Comparison of ENCODE assay signal across 11 cellular contexts in the genomic region with DNA sequence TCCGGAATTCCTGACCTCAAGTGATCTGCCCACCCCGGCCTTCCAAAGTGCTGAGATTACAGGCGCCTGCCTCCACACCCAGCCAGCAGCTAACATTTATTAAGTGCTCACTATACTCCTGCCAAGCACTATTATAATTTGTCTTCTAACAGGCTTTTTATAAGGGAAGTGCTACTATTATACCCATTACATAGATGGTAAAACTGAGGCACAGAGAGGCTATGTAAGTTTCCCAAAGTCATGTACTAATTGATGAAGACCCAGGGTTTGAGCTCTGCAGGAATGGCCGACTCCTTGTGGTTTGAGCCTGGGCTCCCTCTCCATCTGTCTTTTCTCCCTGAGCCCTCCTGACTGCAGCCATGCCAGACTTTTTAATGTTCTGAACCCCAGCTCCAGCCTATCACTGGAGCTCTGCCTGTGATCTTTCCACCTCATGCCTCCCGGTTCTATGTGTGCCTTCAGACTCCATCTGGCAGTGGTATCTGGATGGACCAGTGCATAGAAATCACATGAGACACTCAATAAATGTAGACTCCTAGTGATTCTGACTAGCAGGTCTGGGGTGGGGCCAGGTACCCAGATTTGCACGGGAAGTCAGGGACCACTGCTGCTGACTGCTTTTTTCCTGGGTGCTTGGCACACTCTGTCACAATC.
"Had no signal": no experiment of that assay in that cellular context is flagged by ENCODE, and none has a peak within 500 bp of the region (broad histone marks: within the 10 kb centered on the region; RNA-seq: fewer than 3 reads in every experiment).

No MANE protein-coding gene starts in this region.

- ATAC-seq: activated CD8-positive, alpha-beta T cell treated with anti-CD3 and anti-CD28 coated beads, Interleukin-2, amount 10 ng/mL, durations not matched to agents 7 days and 5 days; stimulated activated effector memory CD8-positive, alpha-beta T cell treated with anti-CD3 and anti-CD28 coated beads, Interleukin-12 subunit alpha, Interleukin-12 subunit beta, amount 100 ng/mL, for 72 hours had no signal

- H3K9me3 Mint-ChIP-seq: activated T-helper 1 cell treated with anti-CD3 and anti-CD28 coated beads, Interleukin-12 subunit alpha, Interleukin-12 subunit beta, Interleukin-2, Interleukin-4 antibody, amounts not matched to agents 30 ng/mL and 10 ng/mL and 1 ng/mL, durations not matched to agents 14 hours and 24 hours and 36 hours; stimulated activated effector memory CD8-positive, alpha-beta T cell treated with anti-CD3 and anti-CD28 coated beads, Interleukin-12 subunit alpha, Interleukin-12 subunit beta, amount 100 ng/mL, for 72 hours; type B pancreatic cell had no signal

- H3K27me3 ChIP-seq: cardiac muscle cell, gastrocnemius medialis had no signal

- H3K4me3 Mint-ChIP-seq: activated CD8-positive, alpha-beta T cell treated with anti-CD3 and anti-CD28 coated beads, Interleukin-2, amount 10 ng/mL, durations not matched to agents 7 days and 5 days; activated T-helper 1 cell treated with anti-CD3 and anti-CD28 coated beads, Interleukin-12 subunit alpha, Interleukin-12 subunit beta, Interleukin-2, Interleukin-4 antibody, amounts not matched to agents 30 ng/mL and 10 ng/mL and 1 ng/mL, durations not matched to agents 14 hours and 24 hours and 36 hours; stimulated activated effector memory CD8-positive, alpha-beta T cell treated with anti-CD3 and anti-CD28 coated beads, Interleukin-12 subunit alpha, Interleukin-12 subunit beta, amount 100 ng/mL, for 72 hours; type B pancreatic cell had no signal

- H3K36me3 Mint-ChIP-seq: stimulated activated effector memory CD8-positive, alpha-beta T cell treated with anti-CD3 and anti-CD28 coated beads, Interleukin-12 subunit alpha, Interleukin-12 subunit beta, amount 100 ng/mL, for 72 hours; type B pancreatic cell had no signal

- H3K27ac Mint-ChIP-seq: activated CD8-positive, alpha-beta T cell treated with anti-CD3 and anti-CD28 coated beads, Interleukin-2, amount 10 ng/mL, durations not matched to agents 7 days and 5 days; activated T-helper 1 cell treated with anti-CD3 and anti-CD28 coated beads, Interleukin-12 subunit alpha, Interleukin-12 subunit beta, Interleukin-2, Interleukin-4 antibody, amounts not matched to agents 30 ng/mL and 10 ng/mL and 1 ng/mL, durations not matched to agents 14 hours and 24 hours and 36 hours; stimulated activated effector memory CD8-positive, alpha-beta T cell treated with anti-CD3 and anti-CD28 coated beads, Interleukin-12 subunit alpha, Interleukin-12 subunit beta, amount 100 ng/mL, for 72 hours had no signal

- H3K9me3 ChIP-seq: lower lobe of right lung had no signal

- H3K27ac ChIP-seq: cardiac muscle cell, gastrocnemius medialis, lower lobe of right lung had no signal

- H3K36me3 ChIP-seq: cardiac muscle cell, gastrocnemius medialis, lower lobe of right lung had no signal

- H3K4me1 Mint-ChIP-seq: stimulated activated effector memory CD8-positive, alpha-beta T cell treated with anti-CD3 and anti-CD28 coated beads, Interleukin-12 subunit alpha, Interleukin-12 subunit beta, amount 100 ng/mL, for 72 hours had no signal

- DNase-seq: activated CD4-positive, alpha-beta T cell treated with anti-CD3 and anti-CD28 coated beads for 48 hours; activated CD8-positive, alpha-beta T cell treated with anti-CD3 and anti-CD28 coated beads, Interleukin-2, amount 10 ng/mL, durations not matched to agents 7 days and 5 days; activated naive CD4-positive, alpha-beta T cell; aorta; gastrocnemius medialis; lower lobe of right lung; midbrain had no signal

- H3K4me1 ChIP-seq: gastrocnemius medialis, lower lobe of right lung had no signal

- H3K27me3 Mint-ChIP-seq: type B pancreatic cell had no signal

- H3K4me3 ChIP-seq: cardiac muscle cell, gastrocnemius medialis, lower lobe of right lung had no signal
